ENCODE assay signal across 16 cellular contexts in the genomic region with DNA sequence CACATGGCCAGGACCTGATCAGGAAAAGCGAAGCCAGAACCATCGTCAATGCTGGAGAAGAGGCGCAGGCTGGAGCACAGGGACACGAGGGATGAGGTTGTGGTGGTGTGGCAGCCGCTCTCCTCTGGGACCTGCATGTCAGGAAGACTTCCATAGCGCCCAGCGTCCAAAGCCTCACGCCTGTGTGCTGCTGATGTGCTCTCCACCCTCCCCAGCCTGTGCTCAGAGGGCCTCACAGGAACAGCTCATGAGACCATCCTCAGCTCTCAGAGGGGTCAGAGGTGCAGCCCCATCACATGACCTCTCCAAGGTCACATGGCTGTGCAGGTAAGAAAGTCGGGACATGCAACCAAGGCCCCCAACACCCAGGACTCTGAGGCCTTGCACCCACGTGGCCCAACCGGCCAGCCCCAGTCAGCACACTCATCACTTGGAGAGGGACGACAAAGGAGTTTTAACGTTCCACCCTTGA.
DNase-seq lines count a peak whose midpoint lies in the region; FAIRE-seq and TF ChIP-seq lines count a peak whose summit lies in the region.
"Had no signal": no experiment of that assay in that cellular context is flagged by ENCODE, and none has a peak within 500 bp of the region (broad histone marks: within the 10 kb centered on the region; RNA-seq: fewer than 3 reads in every experiment).

No MANE protein-coding gene starts in this region.

- H3K79me1 ChIP-seq in H9 (ENCODE audit: insufficient read depth, low read depth, low read length, poor library complexity, severe bottlenecking), result no peaks in the 10 kb centered on the region

- peak; percentile 33 for DNase-seq in H7
- DNase-seq in H9, result no peak
- DNase-seq in kidney, result peak; percentile 57
- peak; percentile 73 for DNase-seq in posterior vena cava (ENCODE audit: low spot score)
- no peak for DNase-seq in T-helper 1 cell
- DNase-seq in dedifferentiated amniotic fluid mesenchymal stem cell (ENCODE audit: extremely low spot score), result no peak
- DNase-seq in NCI-H1048 (lab: John Stamatoyannopoulos, UW), result no peak
- DNase-seq: BE2C; CD4-positive, alpha-beta memory T cell; DMS79 treated with DMSO at 0.1 percent for 48 hours; EL had no signal

- H3K14ac ChIP-seq in H9 (ENCODE audit: insufficient read depth, low read length), result no peak overlapping the region

- no peak overlapping the region for H2BK120ac ChIP-seq in H9 (ENCODE audit: low read depth, low read length, poor library complexity, severe bottlenecking)

- no peak overlapping the region for H2BK5ac ChIP-seq in H9 (ENCODE audit: insufficient read length, low read length)

- peak overlapping the region in 2 of 3 experiments; percentile 39 to 64; a peak in 3 of 7 replicates for H3K27ac Mint-ChIP-seq in H9
- H3K27ac Mint-ChIP-seq: CD4-positive, alpha-beta memory T cell; IgD-negative memory B cell had no signal

- H3K79me2 ChIP-seq in H9 (ENCODE audit: insufficient read depth, low read length), result no peaks in the 10 kb centered on the region

- peaks cover 47 to 74% (median 62%) of the 10 kb centered on the region in 3 experiments for H3K36me3 Mint-ChIP-seq in H9 (ENCODE audit: insufficient read depth in 1 of 3, low read depth in 3 of 3)
- H3K36me3 Mint-ChIP-seq: CD4-positive, alpha-beta memory T cell; IgD-negative memory B cell had no signal

- H3K9ac ChIP-seq in H9 (ENCODE audit: extremely low read depth, insufficient read length, low read length) (no peak overlapping the region), kidney (ENCODE audit: low read length in 2 of 2) (no peak overlapping the region)

- no peak overlapping the region for H3K27ac ChIP-seq in H9 (ENCODE audit: insufficient read length, low read depth, low read length)
- no peak overlapping the region for H3K27ac ChIP-seq in kidney (ENCODE audit: low read depth in 2 of 2, low read length in 2 of 2)
- H3K27ac ChIP-seq: A549, C4-2B had no signal

- no peak overlapping the region for H4K91ac ChIP-seq in H9 (ENCODE audit: insufficient read length, low read depth, low read length)

- no peak overlapping the region for H3K56ac ChIP-seq in H9 (ENCODE audit: insufficient read length, low read depth, low read length)

- peaks cover 11% of the 10 kb centered on the region for H3K36me3 ChIP-seq in H7 (replicated peaks; ENCODE audit: control insufficient read depth, insufficient read depth, low read length)
- H3K36me3 ChIP-seq in kidney (ENCODE audit: control insufficient read depth in 1 of 2, insufficient read depth in 2 of 2, low read length in 2 of 2), result peaks cover 14 to 32% of the 10 kb centered on the region in 2 donors
- H3K36me3 ChIP-seq: BE2C had no signal

- H3K27me3 Mint-ChIP-seq in H9 (ENCODE audit: low read depth), result no peaks in the 10 kb centered on the region; the same call in 1 of the 2 replicates
- H3K27me3 Mint-ChIP-seq: CD4-positive, alpha-beta memory T cell had no signal

- no peaks in the 10 kb centered on the region for H3K9me3 Mint-ChIP-seq in H9
- H3K9me3 Mint-ChIP-seq: CD4-positive, alpha-beta memory T cell; IgD-negative memory B cell had no signal

- FAIRE-seq in kidney (lab: Jason Lieb, UNC), result no peak
- FAIRE-seq: A549, G401.6, GM12891 had no signal

- H3K4ac ChIP-seq in H9 (ENCODE audit: low read depth, low read length), result no peak overlapping the region

- H3K23ac ChIP-seq in H9 (ENCODE audit: insufficient read length, low read depth, low read length), result no peak overlapping the region

- H2AFZ ChIP-seq in H9 (ENCODE audit: low read length), result no peak overlapping the region

- intact Hi-C loops in kidney (cut with DNase I) (no loop called here), posterior vena cava (cut with DNase I) (no loop called here)

- H2BK15ac ChIP-seq in H9 (ENCODE audit: low read depth, low read length), result no peak overlapping the region

- H3K4me2 ChIP-seq in H9 (ENCODE audit: insufficient read depth, insufficient read length, low read length), result no peak overlapping the region
- H3K4me2 ChIP-seq: A549 had no signal

- no peak overlapping the region for H3T11ph ChIP-seq in H9 (ENCODE audit: low read length)

- no peak overlapping the region for H3K18ac ChIP-seq in H9 (ENCODE audit: insufficient read length, low read depth, low read length)

- no peaks in the 10 kb centered on the region for H3K4me1 ChIP-seq in H9 (ENCODE audit: insufficient read depth, low read length)
- H3K4me1 ChIP-seq in kidney (ENCODE audit: control insufficient read depth in 1 of 2, insufficient read depth in 1 of 2, low read depth in 1 of 2, low read length in 2 of 2), result no peaks in the 10 kb centered on the region
- H3K4me1 ChIP-seq: A549, BE2C had no signal

- no peaks in the 10 kb centered on the region; a peak in 1 of 4 replicates for H3K4me1 Mint-ChIP-seq in H9
- H3K4me1 Mint-ChIP-seq: CD4-positive, alpha-beta memory T cell had no signal

- H3K4me3 ChIP-seq in H7 (ENCODE audit: insufficient read depth, low read depth, low read length), result no peak overlapping the region
- no peak overlapping the region for H3K4me3 ChIP-seq in kidney (ENCODE audit: low read length in 2 of 2)
- H3K4me3 ChIP-seq: A549 had no signal

- no peaks in the 10 kb centered on the region for H4K20me1 ChIP-seq in H9 (ENCODE audit: control insufficient read depth, insufficient read depth, insufficient read length)

- H3K9me3 ChIP-seq in H9 (ENCODE audit: control insufficient read depth, low read depth, low read length), result no peaks in the 10 kb centered on the region
- no peaks in the 10 kb centered on the region for H3K9me3 ChIP-seq in kidney (ENCODE audit: control insufficient read depth in 1 of 2, low read length in 2 of 2)
- H3K9me3 ChIP-seq: A549, BE2C had no signal

- no peaks in the 10 kb centered on the region for H3K27me3 ChIP-seq in H7 (ENCODE audit: control insufficient read depth, insufficient read depth, low read length)
- no peaks in the 10 kb centered on the region for H3K27me3 ChIP-seq in H9 (ENCODE audit: insufficient read depth, low read length)
- H3K27me3 ChIP-seq: BE2C had no signal

- H2BK20ac ChIP-seq in H9 (ENCODE audit: low read depth, low read length, poor library complexity, severe bottlenecking), result no peak overlapping the region

- TF ChIP-seq CTCF in H9 (conservative IDR thresholded peaks at IDR 0.05) (no peak), kidney (IDR thresholded peaks at IDR 0.05; ENCODE audit: borderline replicate concordance, extremely low read depth, insufficient read depth) (no peak)

- no peaks in the 10 kb centered on the region for H3K23me2 ChIP-seq in H9 (ENCODE audit: insufficient read length, low read depth, low read length, poor library complexity, severe bottlenecking)

- H2AK5ac ChIP-seq in H9 (ENCODE audit: insufficient read length, low read length), result no peak overlapping the region

- no peak overlapping the region for H3K4me3 Mint-ChIP-seq in H9
- H3K4me3 Mint-ChIP-seq: CD4-positive, alpha-beta memory T cell; IgD-negative memory B cell had no signal

- no CpG with 5 or more reads among the region's 13 CpGs for WGBS in H9 (ENCODE audit: extremely low coverage, insufficient read length, low lambda C conversion rate)

- H2BK12ac ChIP-seq in H9 (ENCODE audit: insufficient read length, low read depth, low read length), result no peak overlapping the region

- H4K8ac ChIP-seq in H9 (replicated peaks; ENCODE audit: insufficient read length, low read depth, low read length), result no peak overlapping the region

- H4K5ac ChIP-seq in H9 (ENCODE audit: insufficient read length, low read depth, low read length), result no peak overlapping the region

Comparison
In these comparisons a context has a peak if more than half of its experiments do, and no peak if none do; other contexts are left out.
1. DNase-seq: peak in H7 (single experiment), kidney (single experiment) and posterior vena cava (single experiment); none in H9 (single experiment), T-helper 1 cell (0 of 5), dedifferentiated amniotic fluid mesenchymal stem cell (single experiment) and NCI-H1048 (single experiment).